Comparison of ENCODE assay signal across 27 cellular contexts in genomic region chr1:52506920-52507546, GRCh38.
"Had no signal": no experiment of that assay in that cellular context is flagged by ENCODE, and none has a peak within 500 bp of the region (broad histone marks: within the 10 kb centered on the region; RNA-seq: fewer than 3 reads in every experiment).

No MANE protein-coding gene starts in this region.

- ATAC-seq: activated CD8-positive, alpha-beta T cell treated with anti-CD3 and anti-CD28 coated beads for 36 hours; activated T-helper 17 cell treated with anti-CD3 and anti-CD28 coated beads, Interleukin-2, amount 50 U/mL, for 72 hours; Panc1 had no signal

- H3K4me3 ChIP-seq: SJCRH30, SK-N-MC had no signal

- DNase-seq: activated CD4-positive, alpha-beta T cell treated with anti-CD3 and anti-CD28 coated beads, Interleukin-2, amount 10 ng/mL, durations not matched to agents 7 days and 5 days; activated CD8-positive, alpha-beta T cell treated with anti-CD3 and anti-CD28 coated beads for 36 hours; activated effector memory CD4-positive, alpha-beta T cell treated with anti-CD3 and anti-CD28 coated beads, Interleukin-2, amount 50 U/mL, for 16 hours; activated naive CD4-positive, alpha-beta T cell; activated naive CD4-positive, alpha-beta T cell treated with anti-CD3 and anti-CD28 coated beads, Interleukin-2, amount 50 U/mL, for 16 hours; activated naive CD8-positive, alpha-beta T cell treated with anti-CD3 and anti-CD28 coated beads for 36 hours; activated T-cell treated with anti-CD3 and anti-CD28 coated beads, Interleukin-2, amount 50 U/mL, for 48 hours; amniotic stem cell; aorta; brain microvascular endothelial cell; central memory CD4-positive, alpha-beta T cell; MM.1S; MV-4-11; NCI-H1092; NCI-H1436 treated with DMSO at 0.1 percent for 48 hours; NCI-H1694 treated with DMSO at 0.1 percent for 48 hours; NCI-H2029; NCI-H345; NCI-H524 treated with DMSO at 0.1 percent for 48 hours; SHP77; SJCRH30; T1000; WERI-Rb-1 had no signal

- H3K27me3 Mint-ChIP-seq: activated CD4-positive, alpha-beta T cell treated with anti-CD3 and anti-CD28 coated beads, Interleukin-2, amount 10 ng/mL, durations not matched to agents 7 days and 5 days; activated CD8-positive, alpha-beta T cell treated with anti-CD3 and anti-CD28 coated beads for 36 hours; activated naive CD8-positive, alpha-beta T cell treated with anti-CD3 and anti-CD28 coated beads for 36 hours; activated T-helper 17 cell treated with anti-CD3 and anti-CD28 coated beads, Interleukin-2, amount 50 U/mL, for 72 hours had no signal

- H3K27ac ChIP-seq: brain microvascular endothelial cell, KMS-11, SJCRH30, SK-N-MC, WERI-Rb-1 had no signal

- H3K4me3 Mint-ChIP-seq: activated CD4-positive, alpha-beta T cell treated with anti-CD3 and anti-CD28 coated beads, Interleukin-2, amount 10 ng/mL, durations not matched to agents 7 days and 5 days; activated CD8-positive, alpha-beta T cell treated with anti-CD3 and anti-CD28 coated beads for 36 hours; activated naive CD8-positive, alpha-beta T cell treated with anti-CD3 and anti-CD28 coated beads for 36 hours; activated T-helper 17 cell treated with anti-CD3 and anti-CD28 coated beads, Interleukin-2, amount 50 U/mL, for 72 hours had no signal

- H3K36me3 ChIP-seq: brain microvascular endothelial cell had no signal

- H3K27me3 ChIP-seq: brain microvascular endothelial cell, SJCRH30 had no signal

- H3K4me1 ChIP-seq: SJCRH30 had no signal

- H3K4me2 ChIP-seq: KMS-11 had no signal

- H3K9me3 ChIP-seq: SJCRH30 had no signal

- H3K9me3 Mint-ChIP-seq: activated CD4-positive, alpha-beta T cell treated with anti-CD3 and anti-CD28 coated beads, Interleukin-2, amount 10 ng/mL, durations not matched to agents 7 days and 5 days; activated CD8-positive, alpha-beta T cell treated with anti-CD3 and anti-CD28 coated beads for 36 hours; activated naive CD8-positive, alpha-beta T cell treated with anti-CD3 and anti-CD28 coated beads for 36 hours; activated T-helper 17 cell treated with anti-CD3 and anti-CD28 coated beads, Interleukin-2, amount 50 U/mL, for 72 hours had no signal

- H3K9ac ChIP-seq: KMS-11 had no signal

- H3K27ac Mint-ChIP-seq: activated CD4-positive, alpha-beta T cell treated with anti-CD3 and anti-CD28 coated beads, Interleukin-2, amount 10 ng/mL, durations not matched to agents 7 days and 5 days; activated CD8-positive, alpha-beta T cell treated with anti-CD3 and anti-CD28 coated beads for 36 hours; activated naive CD8-positive, alpha-beta T cell treated with anti-CD3 and anti-CD28 coated beads for 36 hours; activated T-helper 17 cell treated with anti-CD3 and anti-CD28 coated beads, Interleukin-2, amount 50 U/mL, for 72 hours had no signal
